In genomic region chr1:80054129-80054528, GRCh38 we compare ENCODE assay signal across 11 cellular contexts.
A peak's percentile ranks its signal among the peaks of the same experiment; 100 is the strongest.
DNase-seq lines count a peak whose midpoint lies in the region; ATAC-seq, FAIRE-seq and TF ChIP-seq lines count a peak whose summit lies in the region.
"Had no signal": no experiment of that assay in that cellular context is flagged by ENCODE, and none has a peak within 500 bp of the region (broad histone marks: within the 10 kb centered on the region; RNA-seq: fewer than 3 reads in every experiment).

No MANE protein-coding gene starts in this region.

- no peak overlapping the region for H2BK120ac ChIP-seq in neuronal stem cell (ENCODE audit: low read depth, low read length)

- H3K4me2 ChIP-seq in GM23338 (no peak overlapping the region), astrocyte (ENCODE audit: low read length) (no peak overlapping the region), neuronal stem cell (ENCODE audit: insufficient read depth, low read length, poor library complexity, severe bottlenecking) (no peak overlapping the region)

- no peak overlapping the region for H2BK15ac ChIP-seq in neuronal stem cell (ENCODE audit: low read length)

- no peak overlapping the region for H3K27ac ChIP-seq in GM23338 (ENCODE audit: low read depth)
- peak overlapping the region; percentile 58 for H3K27ac ChIP-seq in astrocyte (ENCODE audit: low read depth, low read length)
- no peak overlapping the region for H3K27ac ChIP-seq in neuronal stem cell (replicated peaks; ENCODE audit: low read length)
- H3K27ac ChIP-seq: HL-60 had no signal

- TF ChIP-seq CTCF in GM23338 (conservative IDR thresholded peaks at IDR 0.05; ENCODE audit: low read depth in 2 of 2): no peak
- no peak for TF ChIP-seq CTCF in astrocyte (IDR thresholded peaks at IDR 0.05; ENCODE audit: insufficient read depth, low read depth, low read length)
- no peak for TF ChIP-seq CTCF in GM13976 (IDR thresholded peaks at IDR 0.05; ENCODE audit: borderline replicate concordance, control extremely low read depth, extremely low read depth, insufficient read depth, missing control alignments)

- H3K4ac ChIP-seq in neuronal stem cell (ENCODE audit: low read length): no peak overlapping the region

- peaks cover 10% of the 10 kb centered on the region for H3K36me3 Mint-ChIP-seq in GM23338 (ENCODE audit: low read depth)
- no peaks in the 10 kb centered on the region for H3K36me3 Mint-ChIP-seq in astrocyte (ENCODE audit: low read depth, unreplicated experiment)
- H3K36me3 Mint-ChIP-seq: memory B cell had no signal

- H3K23ac ChIP-seq in neuronal stem cell (ENCODE audit: low read depth, low read length, poor library complexity): no peak overlapping the region

- no peak overlapping the region for H4K8ac ChIP-seq in neuronal stem cell (ENCODE audit: low read depth, low read length)

- TF ChIP-seq POLR2A in GM12891 (IDR thresholded peaks at IDR 0.05; ENCODE audit: low read depth, low read length): no peak

- H3K4me3 Mint-ChIP-seq in GM23338 (no peak overlapping the region), astrocyte (ENCODE audit: unreplicated experiment) (no peak overlapping the region)
- H3K4me3 Mint-ChIP-seq: memory B cell had no signal

- H3K27me3 Mint-ChIP-seq in GM23338 (ENCODE audit: insufficient read depth, low read depth, poor library complexity) (no peaks in the 10 kb centered on the region), astrocyte (ENCODE audit: low read depth, unreplicated experiment) (no peaks in the 10 kb centered on the region)
- H3K27me3 Mint-ChIP-seq: memory B cell had no signal

- WGBS in neuronal stem cell (ENCODE audit: extremely low coverage in 2 of 2, insufficient read length in 2 of 2, insufficient replicate concordance in 1 of 2), 2 donors: no CpG with 5 or more reads among the region's 7 CpGs

- in situ Hi-C loops in GM13976 (cut with MboI; ENCODE audit: low sequenced_read_pairs, unreplicated experiment): no loop called here

- DNase-seq in GM23338 (ENCODE audit: low spot score) (no peak), NCI-H2081 treated with DMSO at 0.1 percent for 48 hours (lab: John Stamatoyannopoulos, UW) (peak; percentile 93), astrocyte (ENCODE audit: low read depth) (peak; percentile 98), myocyte (ENCODE audit: low read depth) (peak; percentile 14), GM13976 (ENCODE audit: low spot score) (no peak), neuronal stem cell (ENCODE audit: low spot score) (no peak), hepatic stellate cell (ENCODE audit: low spot score) (no peak), GM12891 (ENCODE audit: insufficient read length, low spot score) (no peak)

- H3K79me1 ChIP-seq in neuronal stem cell (ENCODE audit: low read depth, low read length): no peaks in the 10 kb centered on the region

- no peaks in the 10 kb centered on the region for H3K27me3 ChIP-seq in GM23338 (ENCODE audit: insufficient read depth)
- no peaks in the 10 kb centered on the region for H3K27me3 ChIP-seq in astrocyte (ENCODE audit: insufficient read depth, low read length)
- no peaks in the 10 kb centered on the region for H3K27me3 ChIP-seq in neuronal stem cell (ENCODE audit: control insufficient read depth in 3 of 3, insufficient read depth in 3 of 3, low read depth in 1 of 3, low read length in 3 of 3)

- no peak overlapping the region for H3K18ac ChIP-seq in neuronal stem cell (ENCODE audit: low read length)

- H3K4me1 ChIP-seq in GM23338 (ENCODE audit: insufficient read depth) (no peaks in the 10 kb centered on the region), astrocyte (ENCODE audit: insufficient read depth, low read length) (peaks cover 4% of the 10 kb centered on the region), neuronal stem cell (ENCODE audit: control insufficient read depth in 2 of 2, insufficient read depth in 1 of 2, low read depth in 1 of 2, low read length in 2 of 2) (no peaks in the 10 kb centered on the region)

- no peak overlapping the region for H3K14ac ChIP-seq in neuronal stem cell (ENCODE audit: low read length)

- H3K4me3 ChIP-seq in GM23338 (no peak overlapping the region), astrocyte (ENCODE audit: insufficient read depth, low read depth, low read length) (no peak overlapping the region), neuronal stem cell (ENCODE audit: low read length in 2 of 2) (no peak overlapping the region)

- H3K36me3 ChIP-seq in GM23338 (ENCODE audit: insufficient read depth) (no peaks in the 10 kb centered on the region), astrocyte (ENCODE audit: insufficient read depth, low read length) (no peaks in the 10 kb centered on the region), neuronal stem cell (replicated peaks in 1 of 2; ENCODE audit: control insufficient read depth in 2 of 2, insufficient read depth in 2 of 2, low read length in 2 of 2) (no peaks in the 10 kb centered on the region)

- H2AK5ac ChIP-seq in neuronal stem cell (ENCODE audit: low read depth, low read length): no peak overlapping the region

- no peak overlapping the region for H2BK5ac ChIP-seq in neuronal stem cell (ENCODE audit: low read length)

- H3K9me3 Mint-ChIP-seq in GM23338 (peaks cover 7% of the 10 kb centered on the region), astrocyte (ENCODE audit: unreplicated experiment) (peaks cover 7% of the 10 kb centered on the region)
- H3K9me3 Mint-ChIP-seq: memory B cell had no signal

- H3K4me1 Mint-ChIP-seq in GM23338 (no peaks in the 10 kb centered on the region), astrocyte (ENCODE audit: low read depth, unreplicated experiment) (no peaks in the 10 kb centered on the region)
- H3K4me1 Mint-ChIP-seq: memory B cell had no signal

- no peaks in the 10 kb centered on the region for H3F3A ChIP-seq in GM23338 (replicated peaks; ENCODE audit: low read depth)

- no peak overlapping the region for H2BK12ac ChIP-seq in neuronal stem cell (ENCODE audit: low read length)

- ATAC-seq in GM23338: no peak

- no peak overlapping the region for H4K91ac ChIP-seq in neuronal stem cell (ENCODE audit: low read depth, low read length, poor library complexity)

- H3K27ac Mint-ChIP-seq in GM23338 (peak overlapping the region; percentile 44; the same call in 1 of the 2 replicates), astrocyte (ENCODE audit: unreplicated experiment) (peak overlapping the region; percentile 83)
- H3K27ac Mint-ChIP-seq: memory B cell had no signal

- H3K9me3 ChIP-seq in astrocyte (ENCODE audit: insufficient read depth, low read depth, low read length): peaks cover 5% of the 10 kb centered on the region
- H3K9me3 ChIP-seq in neuronal stem cell (replicated peaks in 1 of 2; ENCODE audit: control insufficient read depth in 2 of 2, insufficient read depth in 1 of 2, low read depth in 1 of 2, low read length in 2 of 2): peaks cover 0 to 4% of the 10 kb centered on the region in 2 donors

- 0 out of 2 replicates have a peak overlapping the region, but pooled peaks have one; percentile 52 for H2AFZ ChIP-seq in GM23338
- H2AFZ ChIP-seq in astrocyte (ENCODE audit: low read depth, low read length): no peak overlapping the region
- no peak overlapping the region for H2AFZ ChIP-seq in neuronal stem cell (ENCODE audit: low read length)

- H3K9me2 ChIP-seq in GM23338 (ENCODE audit: insufficient read depth): peaks cover 4% of the 10 kb centered on the region; the same call in 1 of the 2 replicates

- H4K20me1 ChIP-seq in GM23338 (replicated peaks; ENCODE audit: insufficient read depth) (no peaks in the 10 kb centered on the region), astrocyte (ENCODE audit: insufficient read depth, low read length) (no peaks in the 10 kb centered on the region)

- H3K79me2 ChIP-seq in GM23338 (replicated peaks; ENCODE audit: insufficient read depth) (no peaks in the 10 kb centered on the region), astrocyte (ENCODE audit: insufficient read depth, low read length) (no peaks in the 10 kb centered on the region)

- FAIRE-seq in astrocyte (lab: Jason Lieb, UNC) (no peak), GM12891 (lab: Jason Lieb, UNC) (no peak)
- FAIRE-seq: TTC549 had no signal

- H3K9ac ChIP-seq in astrocyte (ENCODE audit: low read length): no peak overlapping the region
- H3K9ac ChIP-seq in neuronal stem cell (ENCODE audit: low read depth, low read length, poor library complexity): no peak overlapping the region

TF ChIP-seq in GM12891, 5 proteins besides CTCF, POLR2A, EP300 and RAD21:
- no peak for TF ChIP-seq POLR2AphosphoS5 (IDR thresholded peaks at IDR 0.05; ENCODE audit: low read depth, low read length)
- TF ChIP-seq POU2F2 (IDR thresholded peaks at IDR 0.05; ENCODE audit: low read depth, low read length): no peak
- no peak for TF ChIP-seq SPI1 (IDR thresholded peaks at IDR 0.05; ENCODE audit: low read depth, low read length)
- TF ChIP-seq TAF1 (IDR thresholded peaks at IDR 0.05; ENCODE audit: low read depth, low read length): no peak
- TF ChIP-seq PAX5 (IDR thresholded peaks at IDR 0.05; ENCODE audit: insufficient read depth, low read length, severe bottlenecking): no peak

Comparison
In these comparisons a context has a peak if more than half of its experiments do, and no peak if none do; other contexts are left out.
1. DNase-seq: peak in NCI-H2081 treated with DMSO at 0.1 percent for 48 hours (single experiment), astrocyte (single experiment) and myocyte (single experiment); none in GM23338 (single experiment), GM13976 (single experiment), neuronal stem cell (single experiment), hepatic stellate cell (single experiment) and GM12891 (single experiment).